22 cellular contexts compared by ENCODE assay signal in genomic region chr1:28037946-28038345, GRCh38.
"Had no signal": no experiment of that assay in that cellular context is flagged by ENCODE, and none has a peak within 500 bp of the region (broad histone marks: within the 10 kb centered on the region; RNA-seq: fewer than 3 reads in every experiment).

No MANE protein-coding gene starts in this region.

- H3K27ac Mint-ChIP-seq: activated B cell treated with CpG ODN at 0.5 μM for 24 hours; activated CD4-positive, alpha-beta T cell treated with anti-CD3 and anti-CD28 coated beads for 36 hours; activated naive CD4-positive, alpha-beta T cell treated with anti-CD3 and anti-CD28 coated beads, Interleukin-2, amount 10 ng/mL, durations not matched to agents 7 days and 5 days; dendritic cell treated with granulocyte-macrophage colony-stimulating factor and Interleukin-4, amounts not matched to agents 40 ng/mL and 50 ng/mL, for 4 days; nephron had no signal

- H3K9me3 ChIP-seq: esophagus muscularis mucosa, gastrocnemius medialis, neutrophil, ovary, psoas muscle had no signal

- H3K4me3 Mint-ChIP-seq: activated B cell treated with CpG ODN at 0.5 μM for 24 hours; activated CD4-positive, alpha-beta T cell treated with anti-CD3 and anti-CD28 coated beads for 36 hours; activated naive CD4-positive, alpha-beta T cell treated with anti-CD3 and anti-CD28 coated beads, Interleukin-2, amount 10 ng/mL, durations not matched to agents 7 days and 5 days; dendritic cell treated with granulocyte-macrophage colony-stimulating factor and Interleukin-4, amounts not matched to agents 40 ng/mL and 50 ng/mL, for 4 days; nephron had no signal

- H3K36me3 ChIP-seq: ovary had no signal

- H3K27me3 ChIP-seq: esophagus muscularis mucosa, gastrocnemius medialis, neutrophil, ovary had no signal

- H3K4me1 ChIP-seq: esophagus muscularis mucosa, gastrocnemius medialis, psoas muscle had no signal

- H3K4me3 ChIP-seq: esophagus muscularis mucosa, gastrocnemius medialis, ovary, psoas muscle had no signal

- H3K4me1 Mint-ChIP-seq: activated CD4-positive, alpha-beta T cell treated with anti-CD3 and anti-CD28 coated beads for 36 hours; activated naive CD4-positive, alpha-beta T cell treated with anti-CD3 and anti-CD28 coated beads, Interleukin-2, amount 10 ng/mL, durations not matched to agents 7 days and 5 days; nephron had no signal

- H3K27me3 Mint-ChIP-seq: activated B cell treated with CpG ODN at 0.5 μM for 24 hours; activated CD4-positive, alpha-beta T cell treated with anti-CD3 and anti-CD28 coated beads for 36 hours; activated naive CD4-positive, alpha-beta T cell treated with anti-CD3 and anti-CD28 coated beads, Interleukin-2, amount 10 ng/mL, durations not matched to agents 7 days and 5 days; dendritic cell treated with granulocyte-macrophage colony-stimulating factor and Interleukin-4, amounts not matched to agents 40 ng/mL and 50 ng/mL, for 4 days had no signal

- H3K9me3 Mint-ChIP-seq: activated B cell treated with CpG ODN at 0.5 μM for 24 hours; activated naive CD4-positive, alpha-beta T cell treated with anti-CD3 and anti-CD28 coated beads, Interleukin-2, amount 10 ng/mL, durations not matched to agents 7 days and 5 days; dendritic cell treated with granulocyte-macrophage colony-stimulating factor and Interleukin-4, amounts not matched to agents 40 ng/mL and 50 ng/mL, for 4 days; nephron had no signal

- ATAC-seq: activated CD4-positive, alpha-beta T cell treated with anti-CD3 and anti-CD28 coated beads for 36 hours; gastrocnemius medialis; left colon; psoas muscle; right cardiac atrium; stimulated activated naive CD8-positive, alpha-beta T cell treated with anti-CD3 and anti-CD28 coated beads, Interleukin-15, Interleukin-2, amounts not matched to agents 100 U/mL and 50 U/mL, for 24 hours had no signal

- H3K27ac ChIP-seq: esophagus muscularis mucosa, gastrocnemius medialis, neutrophil, ovary, psoas muscle had no signal

- DNase-seq: activated B cell treated with CpG ODN at 0.5 μM for 24 hours; activated CD4-positive, alpha-beta T cell treated with anti-CD3 and anti-CD28 coated beads for 36 hours; activated CD4-positive, alpha-beta T cell treated with anti-CD3 and anti-CD28 coated beads, Interleukin-2, amount 50 U/mL, for 48 hours; activated effector memory CD4-positive, alpha-beta T cell treated with anti-CD3 and anti-CD28 coated beads, Interleukin-2, amount 50 U/mL, for 16 hours; activated naive CD4-positive, alpha-beta T cell treated with anti-CD3 and anti-CD28 coated beads, Interleukin-2, amount 10 ng/mL, durations not matched to agents 7 days and 5 days; amygdala; effector CD4-positive, alpha-beta T cell; gastrocnemius medialis; hypothalamus; left colon; mesenchymal stem cell; ovary; psoas muscle; right cardiac atrium; stimulated activated CD4-positive, alpha-beta T cell treated with anti-CD3 and anti-CD28 coated beads, Interleukin-4, amount 100 ng/mL, for 24 hours; stimulated activated naive CD8-positive, alpha-beta T cell treated with anti-CD3 and anti-CD28 coated beads, Interleukin-15, Interleukin-2, amounts not matched to agents 100 U/mL and 50 U/mL, for 24 hours; T-helper 1 cell; T-helper 9 cell had no signal
